Comparison of ENCODE assay signal across 8 cellular contexts in the genomic region with DNA sequence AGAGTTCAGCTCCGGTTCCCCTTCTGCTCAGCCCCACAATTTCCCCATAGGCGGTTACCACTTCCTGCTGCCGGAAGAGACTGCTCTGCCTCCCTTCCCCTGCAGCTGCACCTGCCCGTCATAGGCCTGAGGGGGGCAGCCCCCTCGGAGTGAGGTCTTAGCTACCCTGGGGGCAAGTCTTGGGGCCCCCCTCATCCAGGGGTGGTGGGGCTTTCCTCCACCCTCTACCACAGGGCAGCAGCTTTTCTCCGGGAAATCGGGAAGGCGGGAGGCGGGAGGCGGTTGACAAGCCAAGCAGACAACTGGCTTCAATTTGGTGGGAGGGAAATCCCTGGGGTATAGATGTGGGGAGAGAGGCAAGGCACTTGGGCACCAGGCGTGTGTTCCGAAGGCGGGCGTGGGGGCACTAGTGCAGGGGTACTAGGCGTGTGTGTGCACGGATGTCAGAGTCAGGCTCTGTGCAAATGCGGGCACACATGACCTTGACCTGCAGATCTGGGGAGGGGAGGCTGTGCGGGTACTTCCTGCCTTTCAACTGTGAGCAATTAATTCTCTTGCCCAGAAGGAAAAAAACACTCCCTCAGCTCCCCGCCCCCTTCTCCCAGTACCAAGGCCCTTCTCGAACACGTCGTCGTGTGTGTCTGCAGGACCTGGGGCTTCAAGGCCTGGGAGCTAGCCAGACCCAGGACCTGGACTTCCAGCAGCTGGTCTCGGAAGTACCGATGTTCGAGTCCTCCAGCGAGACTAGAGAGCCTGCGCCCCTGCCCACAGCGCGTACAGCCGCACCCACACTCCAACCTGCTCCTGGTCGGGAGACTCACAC. TPM values are rescaled to one million over a fixed set of nuclear protein-coding genes. Genes with fewer than 3 reads are reported as not detected.
DNase-seq lines count a peak whose midpoint lies in the region; ATAC-seq, FAIRE-seq and TF ChIP-seq lines count a peak whose summit lies in the region.

No MANE protein-coding gene starts in this region.

- peak overlapping the region; percentile 73 for H4K91ac ChIP-seq in H1 (replicated peaks; ENCODE audit: insufficient read length, low read length)

- peak overlapping the region; percentile 64 for H2BK120ac ChIP-seq in H1 (replicated peaks; ENCODE audit: low read depth, low read length)

- ATAC-seq in GM18499 (IDR thresholded peaks at IDR 0.05; ENCODE audit: insufficient read depth, unreplicated experiment) (peak; percentile 44), HG02943 (IDR thresholded peaks at IDR 0.05; ENCODE audit: low read depth, unreplicated experiment) (peak; percentile 36)

- TF ChIP-seq POLR2A in H1 (IDR thresholded peaks at IDR 0.05; ENCODE audit: control extremely low read depth in 1 of 2, low read depth in 2 of 2, low read length in 2 of 2), result no peak

- H2BK5ac ChIP-seq in H1 (ENCODE audit: low read depth, low read length), result peak overlapping the region; percentile 66; the same call in 1 of the 2 replicates

- no peak for TF ChIP-seq EP300 in H1 (IDR thresholded peaks at IDR 0.05; ENCODE audit: borderline replicate concordance in 1 of 2, low read depth in 2 of 2, low read length in 2 of 2)

- CTCF ChIA-PET in H1 (lab: Charles Lee; ENCODE audit: partially characterized antibody), result interaction anchor here (0.6 to 19.6 kb wide), 9 partner anchors 10 to 99 kb away, joined by 3 to 272 read pairs (median 4); partner anchors contain the start of gene RENBP

- H3K23ac ChIP-seq in H1 (ENCODE audit: insufficient read length), result no peak overlapping the region

- H3K27ac Mint-ChIP-seq in stimulated activated naive CD8-positive, alpha-beta T cell treated with anti-CD3 and anti-CD28 coated beads, Interleukin-15, Interleukin-2, amounts not matched to agents 100 ng/mL and 50 ng/mL, for 24 hours, result peak overlapping the region; percentile 96

- no peak overlapping the region; the same call in 1 of the 2 replicates for H4K8ac ChIP-seq in H1 (ENCODE audit: extremely low read depth, insufficient read depth, low read length)

- H3K79me1 ChIP-seq in H1 (ENCODE audit: low read depth, low read length), result no peaks in the 10 kb centered on the region; the same call in 1 of the 2 replicates

- no peak for FAIRE-seq in H1 (lab: Jason Lieb, UNC)

- peak overlapping the region; percentile 93 for H2AK5ac ChIP-seq in H1 (ENCODE audit: low read depth, low read length)

- peak overlapping the region; percentile 55 to 77 (median 62) for H3K4me3 ChIP-seq in H1 (ENCODE audit: extremely low read depth in 1 of 4, insufficient read depth in 2 of 4, low read depth in 3 of 4, low read length in 4 of 4)

- H3K79me2 ChIP-seq in H1 (ENCODE audit: control insufficient read depth in 1 of 2, insufficient read depth in 2 of 2, low read length in 2 of 2), result peaks cover 0 to 3% of the 10 kb centered on the region in 2 experiments; a peak in 1 of 4 replicates

- no peak for TF ChIP-seq RAD21 in H1 (IDR thresholded peaks at IDR 0.05 in 1 of 2, conservative IDR thresholded peaks at IDR 0.05 in 1 of 2; ENCODE audit: low read depth in 2 of 2, low read length in 2 of 2)

- peaks cover 30% of the 10 kb centered on the region for H3K36me3 Mint-ChIP-seq in stimulated activated naive CD8-positive, alpha-beta T cell treated with anti-CD3 and anti-CD28 coated beads, Interleukin-15, Interleukin-2, amounts not matched to agents 100 ng/mL and 50 ng/mL, for 24 hours (ENCODE audit: low read depth)

- H3K56ac ChIP-seq in H1 (replicated peaks; ENCODE audit: insufficient read length, low read depth, low read length), result no peak overlapping the region

- DNase-seq in NCI-H446 treated with DMSO at 0.1 percent for 48 hours (lab: John Stamatoyannopoulos, UW) (peak; percentile 9), H1 (ENCODE audit: low read depth in 1 of 2, low spot score in 2 of 2) (no peak), myocyte (ENCODE audit: low read depth) (peak; percentile 63), iPS-NIHi11 (ENCODE audit: low spot score) (no peak)
- DNase-seq in activated CD4-positive, alpha-beta T cell treated with anti-CD3 and anti-CD28 coated beads, Interleukin-2, amount 50 U/mL, for 48 hours, result peak; percentile 66 to 72

- POLR2A ChIA-PET in H1 (lab: Charles Lee; ENCODE audit: partially characterized antibody), result interaction anchor here (0.7 to 14.9 kb wide), 11 partner anchors 13 to 161 kb away, joined by 3 to 231 read pairs (median 7); partner anchors contain the start of genes HCFC1, L1CAM, NAA10 and RENBP

- H3K4me1 Mint-ChIP-seq in stimulated activated naive CD8-positive, alpha-beta T cell treated with anti-CD3 and anti-CD28 coated beads, Interleukin-15, Interleukin-2, amounts not matched to agents 100 ng/mL and 50 ng/mL, for 24 hours (ENCODE audit: low read depth), result peaks cover 28% of the 10 kb centered on the region

- peaks cover 15% of the 10 kb centered on the region; the same call in 1 of the 2 replicates for H3K23me2 ChIP-seq in H1 (ENCODE audit: low read depth, low read length)

- 23% methylated on average over 15 of the region's 32 CpGs; no CpG with 5 or more reads in 1 of the 2 experiments for WGBS in H1 (ENCODE audit: extremely low coverage in 1 of 2, insufficient coverage in 1 of 2, insufficient read length in 1 of 2, insufficient replicate concordance in 2 of 2, low coverage in 1 of 2, low lambda C conversion rate in 2 of 2, missing lambda C conversion rate in 1 of 2), 2 experiments

- H3K27me3 ChIP-seq in H1 (replicated peaks in 1 of 4; ENCODE audit: control insufficient read depth in 3 of 4, extremely low read depth in 1 of 4, insufficient read depth in 3 of 4, low read length in 3 of 4), result no peaks in the 10 kb centered on the region

- no peak overlapping the region for H3K14ac ChIP-seq in H1 (ENCODE audit: insufficient read length)

- H3K18ac ChIP-seq in H1 (ENCODE audit: extremely low read depth, low read length), result peak overlapping the region; percentile 83; the same call in 1 of the 2 replicates

- no peaks in the 10 kb centered on the region for H3K9me3 Mint-ChIP-seq in stimulated activated naive CD8-positive, alpha-beta T cell treated with anti-CD3 and anti-CD28 coated beads, Interleukin-15, Interleukin-2, amounts not matched to agents 100 ng/mL and 50 ng/mL, for 24 hours

- H3K4me1 ChIP-seq in H1 (replicated peaks in 1 of 4; ENCODE audit: control insufficient read depth in 3 of 4, insufficient read depth in 4 of 4, low read length in 3 of 4), result peaks cover 3 to 18% (median 12%) of the 10 kb centered on the region in 4 experiments

- peaks cover 0 to 2% of the 10 kb centered on the region in 2 experiments for H4K20me1 ChIP-seq in H1 (replicated peaks in 1 of 2; ENCODE audit: control insufficient read depth in 1 of 2, insufficient read depth in 2 of 2, low read length in 2 of 2)

- H3K9me3 ChIP-seq in H1 (ENCODE audit: insufficient read depth in 2 of 2, low read depth in 1 of 2, low read length in 1 of 2), result no peaks in the 10 kb centered on the region

- peak overlapping the region; percentile 88 to 94 for H3K4me2 ChIP-seq in H1 (ENCODE audit: insufficient read depth in 1 of 2, low read depth in 2 of 2, low read length in 2 of 2)

- H3K4me3 Mint-ChIP-seq in stimulated activated naive CD8-positive, alpha-beta T cell treated with anti-CD3 and anti-CD28 coated beads, Interleukin-15, Interleukin-2, amounts not matched to agents 100 ng/mL and 50 ng/mL, for 24 hours, result peak overlapping the region; percentile 87

- H2AFZ ChIP-seq in H1 (ENCODE audit: low read length), result no peak overlapping the region

- H3K9ac ChIP-seq in H1 (replicated peaks in 1 of 4; ENCODE audit: extremely low read depth in 1 of 4, low read depth in 3 of 4, low read length in 3 of 4), result peak overlapping the region in 3 of 4 experiments; percentile 34 to 78 (median 66); a peak in 6 of 7 replicates

- no peak overlapping the region for H4K5ac ChIP-seq in H1 (ENCODE audit: insufficient read length, low read depth, low read length)

- H2BK12ac ChIP-seq in H1 (ENCODE audit: low read depth, low read length), result peak overlapping the region; percentile 68; the same call in 1 of the 2 replicates

- peak overlapping the region; percentile 69 for H3K4ac ChIP-seq in H1 (replicated peaks; ENCODE audit: insufficient read length, low read depth, low read length)

- H2BK20ac ChIP-seq in H1 (ENCODE audit: low read length), result no peak overlapping the region

- H3K36me3 ChIP-seq in H1 (ENCODE audit: control insufficient read depth in 2 of 4, insufficient read depth in 4 of 4, low read length in 3 of 4), result peaks cover 0 to 10% (median 4%) of the 10 kb centered on the region in 4 experiments; a peak in 2 of 8 replicates

- peak overlapping the region; percentile 79 for H3K27ac ChIP-seq in H1 (ENCODE audit: low read depth, low read length)

- H2BK15ac ChIP-seq in H1 (ENCODE audit: low read length), result no peak overlapping the region

- TF ChIP-seq CTCF in H1 (IDR thresholded peaks at IDR 0.05; ENCODE audit: control extremely low read depth in 1 of 3, insufficient read depth in 1 of 3, low read depth in 1 of 3, low read length in 3 of 3), result no peak

- no peaks in the 10 kb centered on the region for H3K27me3 Mint-ChIP-seq in stimulated activated naive CD8-positive, alpha-beta T cell treated with anti-CD3 and anti-CD28 coated beads, Interleukin-15, Interleukin-2, amounts not matched to agents 100 ng/mL and 50 ng/mL, for 24 hours

RNA-seq across cellular contexts. Expression of gene ARHGAP4, which starts 1.0 kb away (rescaled TPM):
- total RNA-seq in H1 (2021; fragmentation: NEBNext Ultra II Directional; extraction: Animal tissue kit (Norgen Biotek cat#: 25700)), result 25.9 and 26.0 TPM in 2 replicates
- 23.9 and 42.4 TPM in 2 replicates for polyA plus RNA-seq in H1 (2011; rRNA removed)
- 27.6 TPM for polyA plus RNA-seq in H1 (2011; cell fraction: cytosol; rRNA removed)
- polyA plus RNA-seq in H1 (2011; cell fraction: nucleus; rRNA removed), result 149 TPM
- 10.6 to 29.1 TPM (median 24.4 TPM) in 4 replicates for polyA plus RNA-seq in H1 (2012, experiment 1 of 2)
- 21.7 TPM for polyA plus RNA-seq in H1 (2012, experiment 2 of 2)
- 27.8 TPM for polyA plus RNA-seq in H1 (2013, experiment 1 of 2)
- 26.3 TPM for polyA plus RNA-seq in H1 (2013, experiment 2 of 2)
- polyA minus RNA-seq in H1 (2011; rRNA and poly(A)+ RNA removed), result 9.9 and 11.1 TPM in 2 replicates
- polyA minus RNA-seq in H1 (2011; cell fraction: cytosol; rRNA and poly(A)+ RNA removed), result 32.3 TPM
- 31.3 TPM for polyA minus RNA-seq in H1 (2011; cell fraction: nucleus; rRNA and poly(A)+ RNA removed)
- total RNA-seq in myocyte, result 12.8 and 18.2 TPM in 2 replicates
- polyA plus RNA-seq in myocyte (2012), result 4.8 TPM

RNA-seq across cellular contexts. Expression of gene NAA10, which starts 7.8 kb away (rescaled TPM):
- total RNA-seq in H1 (2021; fragmentation: NEBNext Ultra II Directional; extraction: Animal tissue kit (Norgen Biotek cat#: 25700)), result 98.1 and 98.8 TPM in 2 replicates
- polyA plus RNA-seq in H1 (2011; rRNA removed), result 80.4 and 119 TPM in 2 replicates
- 119 TPM for polyA plus RNA-seq in H1 (2011; cell fraction: cytosol; rRNA removed)
- polyA plus RNA-seq in H1 (2011; cell fraction: nucleus; rRNA removed), result 118 TPM
- 97.2 to 140 TPM (median 123 TPM) in 4 replicates for polyA plus RNA-seq in H1 (2012, experiment 1 of 2)
- polyA plus RNA-seq in H1 (2012, experiment 2 of 2), result 131 TPM
- polyA plus RNA-seq in H1 (2013, experiment 1 of 2), result 119 TPM
- polyA plus RNA-seq in H1 (2013, experiment 2 of 2), result 110 TPM
- polyA minus RNA-seq in H1 (2011; rRNA and poly(A)+ RNA removed), result 52.7 and 54.6 TPM in 2 replicates
- polyA minus RNA-seq in H1 (2011; cell fraction: cytosol; rRNA and poly(A)+ RNA removed), result 42.9 TPM
- 50.2 TPM for polyA minus RNA-seq in H1 (2011; cell fraction: nucleus; rRNA and poly(A)+ RNA removed)
- 120 and 132 TPM in 2 replicates for total RNA-seq in myocyte
- polyA plus RNA-seq in myocyte (2012), result 150 TPM

RNA-seq across cellular contexts. Expression of gene RENBP, which starts 17.4 kb away (rescaled TPM):
- total RNA-seq in H1 (2021; fragmentation: NEBNext Ultra II Directional; extraction: Animal tissue kit (Norgen Biotek cat#: 25700)), result 11.9 and 12.4 TPM in 2 replicates
- polyA plus RNA-seq in H1 (2011; rRNA removed), result 21.8 and 26.5 TPM in 2 replicates
- polyA plus RNA-seq in H1 (2011; cell fraction: cytosol; rRNA removed), result 27.0 TPM
- 34.6 TPM for polyA plus RNA-seq in H1 (2011; cell fraction: nucleus; rRNA removed)
- 10.0 to 21.2 TPM (median 17.8 TPM) in 4 replicates for polyA plus RNA-seq in H1 (2012, experiment 1 of 2)
- polyA plus RNA-seq in H1 (2012, experiment 2 of 2), result 7.8 TPM
- polyA plus RNA-seq in H1 (2013, experiment 1 of 2), result 6.4 TPM
- 4.9 TPM for polyA plus RNA-seq in H1 (2013, experiment 2 of 2)
- polyA minus RNA-seq in H1 (2011; rRNA and poly(A)+ RNA removed), result 5.5 and 9.2 TPM in 2 replicates
- polyA minus RNA-seq in H1 (2011; cell fraction: cytosol; rRNA and poly(A)+ RNA removed), result 4.0 TPM
- polyA minus RNA-seq in H1 (2011; cell fraction: nucleus; rRNA and poly(A)+ RNA removed), result 6.6 TPM
- total RNA-seq in myocyte, result 2.5 and 2.7 TPM in 2 replicates
- 4.0 TPM for polyA plus RNA-seq in myocyte (2012)

RNA-seq across cellular contexts. Expression of gene AVPR2, which starts 22.6 kb away (rescaled TPM):
- not detected in 2 replicates for total RNA-seq in H1 (2021; fragmentation: NEBNext Ultra II Directional; extraction: Animal tissue kit (Norgen Biotek cat#: 25700))
- polyA plus RNA-seq in H1 (2011; rRNA removed), result 0.08 and 0.09 TPM in 2 replicates
- polyA plus RNA-seq in H1 (2011; cell fraction: cytosol; rRNA removed), result 0.06 TPM
- 0.14 TPM for polyA plus RNA-seq in H1 (2011; cell fraction: nucleus; rRNA removed)
- polyA plus RNA-seq in H1 (2012, experiment 1 of 2), result 0.25 to 0.54 TPM (median 0.35 TPM) in 3 of 4 replicates, not detected in the other
- polyA plus RNA-seq in H1 (2012, experiment 2 of 2), result 0.14 TPM
- polyA plus RNA-seq in H1 (2013, experiment 1 of 2), result 0.10 TPM
- polyA plus RNA-seq in H1 (2013, experiment 2 of 2), result 0.13 TPM
- polyA minus RNA-seq in H1 (2011; rRNA and poly(A)+ RNA removed), result 0.15 TPM in 1 of 2 replicates, not detected in the other
- polyA minus RNA-seq in H1 (2011; cell fraction: cytosol; rRNA and poly(A)+ RNA removed), result not detected
- polyA minus RNA-seq in H1 (2011; cell fraction: nucleus; rRNA and poly(A)+ RNA removed), result not detected
- total RNA-seq in myocyte, result 0.48 and 1.0 TPM in 2 replicates
- polyA plus RNA-seq in myocyte (2012), result 0.35 TPM

RNA-seq across cellular contexts. Expression of gene L1CAM, which starts 41.1 kb away (rescaled TPM):
- total RNA-seq in H1 (2021; fragmentation: NEBNext Ultra II Directional; extraction: Animal tissue kit (Norgen Biotek cat#: 25700)), result 38.7 and 43.0 TPM in 2 replicates
- 11.0 and 16.4 TPM in 2 replicates for polyA plus RNA-seq in H1 (2011; rRNA removed)
- 9.1 TPM for polyA plus RNA-seq in H1 (2011; cell fraction: cytosol; rRNA removed)
- 32.6 TPM for polyA plus RNA-seq in H1 (2011; cell fraction: nucleus; rRNA removed)
- 22.4 to 29.0 TPM (median 26.2 TPM) in 4 replicates for polyA plus RNA-seq in H1 (2012, experiment 1 of 2)
- 15.9 TPM for polyA plus RNA-seq in H1 (2012, experiment 2 of 2)
- polyA plus RNA-seq in H1 (2013, experiment 1 of 2), result 54.0 TPM
- polyA plus RNA-seq in H1 (2013, experiment 2 of 2), result 46.2 TPM
- 13.0 and 18.6 TPM in 2 replicates for polyA minus RNA-seq in H1 (2011; rRNA and poly(A)+ RNA removed)
- 21.0 TPM for polyA minus RNA-seq in H1 (2011; cell fraction: cytosol; rRNA and poly(A)+ RNA removed)
- 12.7 TPM for polyA minus RNA-seq in H1 (2011; cell fraction: nucleus; rRNA and poly(A)+ RNA removed)
- 24.6 and 44.9 TPM in 2 replicates for total RNA-seq in myocyte
- polyA plus RNA-seq in myocyte (2012), result 44.1 TPM

Comparison
In these comparisons a context has a peak if more than half of its experiments do, and no peak if none do; other contexts are left out.
1. DNase-seq: peak in NCI-H446 treated with DMSO at 0.1 percent for 48 hours (single experiment), activated CD4-positive, alpha-beta T cell treated with anti-CD3 and anti-CD28 coated beads, Interleukin-2, amount 50 U/mL, for 48 hours (2 of 2) and myocyte (single experiment); none in H1 (0 of 2) and iPS-NIHi11 (single experiment).